In genomic region chr18:4016391-4017049, GRCh38 we compare ENCODE assay signal across 19 cellular contexts.
DNase-seq lines count a peak whose midpoint lies in the region; ATAC-seq and TF ChIP-seq lines count a peak whose summit lies in the region.
"Had no signal": no experiment of that assay in that cellular context is flagged by ENCODE, and none has a peak within 500 bp of the region (broad histone marks: within the 10 kb centered on the region; RNA-seq: fewer than 3 reads in every experiment).

No MANE protein-coding gene starts in this region.

- peak; percentile 28 for DNase-seq in AG10803 (ENCODE audit: low read depth)
- no peak for DNase-seq in OCI-LY7 (ENCODE audit: low spot score)
- DNase-seq in activated CD4-positive, CD25-positive, alpha-beta regulatory T cell treated with anti-CD3 and anti-CD28 coated beads, Interleukin-2, amount 50 U/mL, for 72 hours = no peak
- DNase-seq in left ventricle myocardium inferior = no peak
- DNase-seq: aorta; C1 segment of cervical spinal cord; heart left ventricle; NCI-H1436; psoas muscle; stimulated activated CD4-positive, alpha-beta T cell treated with anti-CD3 and anti-CD28 coated beads, Interleukin-2, amount 100 ng/mL, for 24 hours; T-cell had no signal

- no peak overlapping the region for H3K27ac ChIP-seq in OCI-LY7 (ENCODE audit: low read depth, low read length, poor library complexity, severe bottlenecking)
- no peak overlapping the region for H3K27ac ChIP-seq in iPS-20b (ENCODE audit: low read length)
- H3K27ac ChIP-seq in left ventricle myocardium inferior (replicated peaks) = no peak overlapping the region
- H3K27ac ChIP-seq: heart left ventricle, KMS-11, psoas muscle, SJSA1 had no signal

- H3K4me3 Mint-ChIP-seq in stimulated activated memory B cell treated with anti-CD40 and anti-IgM and Interleukin-4, amounts not matched to agents 10 μg/mL and 1 μg/mL and 100 μg/mL, for 72 hours = no peak overlapping the region
- H3K4me3 Mint-ChIP-seq: activated naive CD4-positive, alpha-beta T cell treated with anti-CD3 and anti-CD28 coated beads, Interleukin-2, amount 50 U/mL, for 24 hours; activated T-helper 1 cell treated with anti-CD3 and anti-CD28 coated beads, Interleukin-12 subunit alpha, Interleukin-12 subunit beta, Interleukin-2, Interleukin-4 antibody, amounts not matched to agents 30 ng/mL and 10 ng/mL and 1 ng/mL, durations not matched to agents 14 hours and 24 hours and 36 hours; central memory CD8-positive, alpha-beta T cell; T-cell had no signal

- BruUV-seq in OCI-LY7 (replicated peaks; lab: Mats Ljungman, UMichigan) = no TSS peak

- no peak overlapping the region for H3K4me2 ChIP-seq in OCI-LY7 (ENCODE audit: low read length)
- H3K4me2 ChIP-seq: KMS-11 had no signal

- TF ChIP-seq CTCF in AG10803 (conservative IDR thresholded peaks at IDR 0.05; ENCODE audit: low read length) (no peak), OCI-LY7 (conservative IDR thresholded peaks at IDR 0.05; ENCODE audit: low read length) (no peak), left ventricle myocardium inferior (IDR thresholded peaks at IDR 0.05; ENCODE audit: borderline replicate concordance) (no peak)

- no peaks in the 10 kb centered on the region for H3K9me3 ChIP-seq in OCI-LY7 (ENCODE audit: low read length)
- no peaks in the 10 kb centered on the region for H3K9me3 ChIP-seq in iPS-20b (ENCODE audit: insufficient read depth, low read depth, low read length)
- H3K9me3 ChIP-seq in left ventricle myocardium inferior (replicated peaks) = no peaks in the 10 kb centered on the region
- H3K9me3 ChIP-seq: heart left ventricle, psoas muscle, SJSA1 had no signal

- H4K20me1 ChIP-seq in OCI-LY7 (ENCODE audit: insufficient read depth, low read length) = no peaks in the 10 kb centered on the region

- peaks cover 12% of the 10 kb centered on the region for H3K4me1 ChIP-seq in OCI-LY7 (ENCODE audit: insufficient read depth, low read length, poor library complexity, severe bottlenecking)
- peaks cover 32% of the 10 kb centered on the region for H3K4me1 ChIP-seq in iPS-20b (ENCODE audit: insufficient read depth, low read length)
- H3K4me1 ChIP-seq in left ventricle myocardium inferior = no peaks in the 10 kb centered on the region
- H3K4me1 ChIP-seq: heart left ventricle, psoas muscle, SJSA1 had no signal

- no peaks in the 10 kb centered on the region for H3K4me1 Mint-ChIP-seq in stimulated activated memory B cell treated with anti-CD40 and anti-IgM and Interleukin-4, amounts not matched to agents 10 μg/mL and 1 μg/mL and 100 μg/mL, for 72 hours
- H3K4me1 Mint-ChIP-seq: activated naive CD4-positive, alpha-beta T cell treated with anti-CD3 and anti-CD28 coated beads, Interleukin-2, amount 50 U/mL, for 24 hours; T-cell had no signal

- H3K4me3 ChIP-seq in AG10803 (ENCODE audit: low read length) (no peak overlapping the region), OCI-LY7 (ENCODE audit: low read depth, low read length, poor library complexity, severe bottlenecking) (no peak overlapping the region), iPS-20b (ENCODE audit: low read length) (no peak overlapping the region), left ventricle myocardium inferior (no peak overlapping the region)
- H3K4me3 ChIP-seq: heart left ventricle, psoas muscle, SJSA1 had no signal

- CTCF ChIA-PET in OCI-LY7 (lab: Charles Lee; ENCODE audit: unreplicated experiment) = no interaction called here

- H3K27ac Mint-ChIP-seq in stimulated activated memory B cell treated with anti-CD40 and anti-IgM and Interleukin-4, amounts not matched to agents 10 μg/mL and 1 μg/mL and 100 μg/mL, for 72 hours = no peak overlapping the region
- H3K27ac Mint-ChIP-seq: activated naive CD4-positive, alpha-beta T cell treated with anti-CD3 and anti-CD28 coated beads, Interleukin-2, amount 50 U/mL, for 24 hours; activated T-helper 1 cell treated with anti-CD3 and anti-CD28 coated beads, Interleukin-12 subunit alpha, Interleukin-12 subunit beta, Interleukin-2, Interleukin-4 antibody, amounts not matched to agents 30 ng/mL and 10 ng/mL and 1 ng/mL, durations not matched to agents 14 hours and 24 hours and 36 hours; T-cell had no signal

- H3K79me2 ChIP-seq in OCI-LY7 (ENCODE audit: insufficient read depth, low read depth, low read length) = no peaks in the 10 kb centered on the region

- H3K27me3 Mint-ChIP-seq in stimulated activated memory B cell treated with anti-CD40 and anti-IgM and Interleukin-4, amounts not matched to agents 10 μg/mL and 1 μg/mL and 100 μg/mL, for 72 hours = peaks cover 8% of the 10 kb centered on the region
- H3K27me3 Mint-ChIP-seq: central memory CD8-positive, alpha-beta T cell had no signal

- H3K9me2 ChIP-seq in OCI-LY7 (ENCODE audit: insufficient read depth, low read length) = no peaks in the 10 kb centered on the region

- H3K36me3 ChIP-seq in OCI-LY7 (ENCODE audit: insufficient read depth, low read length) = no peaks in the 10 kb centered on the region
- no peaks in the 10 kb centered on the region for H3K36me3 ChIP-seq in iPS-20b (ENCODE audit: insufficient read depth, low read depth, low read length)
- no peaks in the 10 kb centered on the region for H3K36me3 ChIP-seq in left ventricle myocardium inferior
- H3K36me3 ChIP-seq: heart left ventricle, SJSA1 had no signal

- POLR2A ChIA-PET in OCI-LY7 (lab: Charles Lee) = no interaction called here

- 0 out of 2 replicates have a peak overlapping the region, but pooled peaks have one; percentile 7 for H3K9ac ChIP-seq in iPS-20b (ENCODE audit: low read depth, low read length)
- H3K9ac ChIP-seq: KMS-11 had no signal

- ATAC-seq in GM18511 (IDR thresholded peaks at IDR 0.05; ENCODE audit: unreplicated experiment) = peak; percentile 58
- ATAC-seq in stimulated activated memory B cell treated with anti-CD40 and anti-IgM and Interleukin-4, amounts not matched to agents 10 μg/mL and 1 μg/mL and 100 μg/mL, for 72 hours = no peak
- ATAC-seq: heart left ventricle, psoas muscle, T-cell had no signal

- intact Hi-C loops in OCI-LY7 (cut with micrococcal nuclease; ENCODE audit: unreplicated experiment) (no loop called here), left ventricle myocardium inferior (cut with micrococcal nuclease) (no loop called here)

- H3K36me3 Mint-ChIP-seq in stimulated activated memory B cell treated with anti-CD40 and anti-IgM and Interleukin-4, amounts not matched to agents 10 μg/mL and 1 μg/mL and 100 μg/mL, for 72 hours = no peaks in the 10 kb centered on the region
- H3K36me3 Mint-ChIP-seq: activated naive CD4-positive, alpha-beta T cell treated with anti-CD3 and anti-CD28 coated beads, Interleukin-2, amount 50 U/mL, for 24 hours; T-cell had no signal

- peaks cover 7% of the 10 kb centered on the region for H3K9me3 Mint-ChIP-seq in stimulated activated memory B cell treated with anti-CD40 and anti-IgM and Interleukin-4, amounts not matched to agents 10 μg/mL and 1 μg/mL and 100 μg/mL, for 72 hours
- H3K9me3 Mint-ChIP-seq: activated naive CD4-positive, alpha-beta T cell treated with anti-CD3 and anti-CD28 coated beads, Interleukin-2, amount 50 U/mL, for 24 hours; activated T-helper 1 cell treated with anti-CD3 and anti-CD28 coated beads, Interleukin-12 subunit alpha, Interleukin-12 subunit beta, Interleukin-2, Interleukin-4 antibody, amounts not matched to agents 30 ng/mL and 10 ng/mL and 1 ng/mL, durations not matched to agents 14 hours and 24 hours and 36 hours; central memory CD8-positive, alpha-beta T cell; T-cell had no signal

- H3K27me3 ChIP-seq in iPS-20b (ENCODE audit: insufficient read depth, low read length) (no peaks in the 10 kb centered on the region), left ventricle myocardium inferior (ENCODE audit: low read depth) (no peaks in the 10 kb centered on the region)
- H3K27me3 ChIP-seq: heart left ventricle had no signal

- H2AFZ ChIP-seq in OCI-LY7 (ENCODE audit: low read length) = peak overlapping the region; percentile 9; the same call in 1 of the 2 replicates
